In genomic region chr10:23095966-23096813, GRCh38 we compare ENCODE assay signal across 8 cellular contexts. TPM values are rescaled to one million over a fixed set of nuclear protein-coding genes. Genes with fewer than 3 reads are reported as not detected.
A peak's percentile ranks its signal among the peaks of the same experiment; 100 is the strongest.
DNase-seq lines count a peak whose midpoint lies in the region; ATAC-seq and TF ChIP-seq lines count a peak whose summit lies in the region.

No MANE protein-coding gene starts in this region.

- no peak for TF ChIP-seq POLR2A in upper lobe of left lung (IDR thresholded peaks at IDR 0.05)

- CTCF ChIA-PET in naive thymus-derived CD4-positive, alpha-beta T cell (lab: Charles Lee): interaction anchor here (0.6 kb wide), 1 partner anchor 14 kb away, joined by 3 read pairs; no protein-coding TSS in a partner anchor

- peak; percentile 59 for DNase-seq in NAMALWA (ENCODE audit: low spot score)
- peak; percentile 16 for DNase-seq in activated T-cell treated with anti-CD3 and anti-CD28 coated beads, Interleukin-2, amount 50 U/mL, for 4 hours
- DNase-seq in fibroblast of peridontal ligament (ENCODE audit: extremely low read depth): peak; percentile 68
- DNase-seq in naive thymus-derived CD4-positive, alpha-beta T cell: peak; percentile 13 to 54 (median 40)
- peak; percentile 63 to 84 for DNase-seq in upper lobe of left lung

- intact Hi-C loops in naive thymus-derived CD4-positive, alpha-beta T cell (cut with micrococcal nuclease): loop anchor here (1.0 to 10.0 kb wide), 19 partner anchors 28 to 1921 kb away; partner anchors contain the start of genes DNAJC1 (in 2 of the 2), BMI1 (in 1 of the 2), ENKUR (in 1 of the 2) and MLLT10 (in 1 of the 2)

- H3K9me3 ChIP-seq in naive thymus-derived CD4-positive, alpha-beta T cell (ENCODE audit: control insufficient read depth in 2 of 3, low read length in 3 of 3): peaks cover 0 to 6% (median 0%) of the 10 kb centered on the region in 3 experiments
- no peaks in the 10 kb centered on the region for H3K9me3 ChIP-seq in upper lobe of left lung

- TF ChIP-seq CTCF in 22Rv1 (IDR thresholded peaks at IDR 0.05): no peak
- TF ChIP-seq CTCF in GM12875 (IDR thresholded peaks at IDR 0.05; ENCODE audit: borderline replicate concordance, insufficient read depth, low read depth, low read length): no peak
- no peak for TF ChIP-seq CTCF in upper lobe of left lung (IDR thresholded peaks at IDR 0.05)

- H3K27me3 ChIP-seq in naive thymus-derived CD4-positive, alpha-beta T cell (ENCODE audit: control insufficient read depth in 2 of 2, insufficient read depth in 2 of 2, low read length in 2 of 2): no peaks in the 10 kb centered on the region
- no peaks in the 10 kb centered on the region for H3K27me3 ChIP-seq in upper lobe of left lung

- peaks cover 5% of the 10 kb centered on the region for H3K9me3 Mint-ChIP-seq in activated T-cell treated with anti-CD3 and anti-CD28 coated beads, Interleukin-2, amount 50 U/mL, for 4 hours
- H3K9me3 Mint-ChIP-seq in naive thymus-derived CD4-positive, alpha-beta T cell: peaks cover 0 to 21% (median 6%) of the 10 kb centered on the region in 11 donors

- 12 to 20% methylated on average over 20 to 21 of the region's 21 CpGs for WGBS in upper lobe of left lung, 2 donors

- H3K4me1 Mint-ChIP-seq in activated T-cell treated with anti-CD3 and anti-CD28 coated beads, Interleukin-2, amount 50 U/mL, for 4 hours (ENCODE audit: low read depth): peaks cover 37% of the 10 kb centered on the region
- peaks cover 35 to 52% (median 50%) of the 10 kb centered on the region in 7 donors for H3K4me1 Mint-ChIP-seq in naive thymus-derived CD4-positive, alpha-beta T cell

- ATAC-seq in HG02623 (IDR thresholded peaks at IDR 0.05; ENCODE audit: unreplicated experiment) (peak; percentile 31), upper lobe of left lung (ENCODE audit: low FRiP score in 2 of 2) (peak; percentile 67 to 73)
- peak; percentile 46 to 59 for ATAC-seq in activated T-cell treated with anti-CD3 and anti-CD28 coated beads, Interleukin-2, amount 50 U/mL, for 4 hours
- peak; percentile 51 for ATAC-seq in naive thymus-derived CD4-positive, alpha-beta T cell

- H3K4me3 ChIP-seq in GM12875 (ENCODE audit: low read depth, low read length) (peak overlapping the region; percentile 67), upper lobe of left lung (peak overlapping the region; percentile 57 to 85 (median 68))
- H3K4me3 ChIP-seq in naive thymus-derived CD4-positive, alpha-beta T cell (ENCODE audit: low read length): peak overlapping the region; percentile 66

- TF ChIP-seq EP300 in upper lobe of left lung (IDR thresholded peaks at IDR 0.05): no peak

- H3K36me3 ChIP-seq in naive thymus-derived CD4-positive, alpha-beta T cell (ENCODE audit: control insufficient read depth in 2 of 3, insufficient read depth in 3 of 3, low read length in 3 of 3): no peaks in the 10 kb centered on the region
- H3K36me3 ChIP-seq in upper lobe of left lung: no peaks in the 10 kb centered on the region

- H3K27ac Mint-ChIP-seq in naive thymus-derived CD4-positive, alpha-beta T cell: peak overlapping the region; percentile 79 to 97 (median 92)

- peaks cover 13 to 22% of the 10 kb centered on the region in 2 donors for H3K4me1 ChIP-seq in naive thymus-derived CD4-positive, alpha-beta T cell (ENCODE audit: control insufficient read depth in 2 of 2, insufficient read depth in 2 of 2, low read length in 2 of 2)
- peaks cover 12 to 15% (median 13%) of the 10 kb centered on the region in 4 donors for H3K4me1 ChIP-seq in upper lobe of left lung

- POLR2A ChIA-PET in naive thymus-derived CD4-positive, alpha-beta T cell (lab: Charles Lee): interaction anchor here (1.1 kb wide), 1 partner anchor 19 kb away, joined by 3 read pairs; no protein-coding TSS in a partner anchor

- H3K27ac ChIP-seq in 22Rv1 (peak overlapping the region; percentile 76), upper lobe of left lung (peak overlapping the region; percentile 90 to 98 (median 93))
- peak overlapping the region; percentile 74 for H3K27ac ChIP-seq in naive thymus-derived CD4-positive, alpha-beta T cell (ENCODE audit: low read depth, low read length)

- H3K36me3 Mint-ChIP-seq in activated T-cell treated with anti-CD3 and anti-CD28 coated beads, Interleukin-2, amount 50 U/mL, for 4 hours (ENCODE audit: insufficient read depth): peaks cover 1% of the 10 kb centered on the region
- peaks cover 2 to 20% (median 6%) of the 10 kb centered on the region in 5 donors for H3K36me3 Mint-ChIP-seq in naive thymus-derived CD4-positive, alpha-beta T cell

- H3K4me3 Mint-ChIP-seq in activated T-cell treated with anti-CD3 and anti-CD28 coated beads, Interleukin-2, amount 50 U/mL, for 4 hours: peak overlapping the region; percentile 84
- H3K4me3 Mint-ChIP-seq in naive thymus-derived CD4-positive, alpha-beta T cell: peak overlapping the region; percentile 85 to 100 (median 94)

- no peaks in the 10 kb centered on the region for H3K27me3 Mint-ChIP-seq in activated T-cell treated with anti-CD3 and anti-CD28 coated beads, Interleukin-2, amount 50 U/mL, for 4 hours (ENCODE audit: low read depth)
- peaks cover 0 to 20% (median 0%) of the 10 kb centered on the region in 5 donors for H3K27me3 Mint-ChIP-seq in naive thymus-derived CD4-positive, alpha-beta T cell

RNA-seq across cellular contexts. Expression of gene MSRB2, which starts 0.8 kb away (rescaled TPM):
- 1 to 10 TPM in 2 of 3 donors, under 1 TPM in 1; 0.99 to 1.3 (median 1.1) TPM for total RNA-seq in activated T-cell treated with anti-CD3 and anti-CD28 coated beads, Interleukin-2, amount 50 U/mL, for 4 hours
- total RNA-seq in naive thymus-derived CD4-positive, alpha-beta T cell: 10 to 100 TPM in 1 of 5 experiments, 1 to 10 TPM in 4; 4.7 to 11.9 (median 9.0) TPM
- 10 to 100 TPM; 13.1 to 16.9 TPM for polyA plus RNA-seq in naive thymus-derived CD4-positive, alpha-beta T cell
- total RNA-seq in upper lobe of left lung: 10 to 100 TPM in 5 of 6 donors, 1 to 10 TPM in 1; 9.6 to 19.9 (median 16.9) TPM

Comparison
In these comparisons a context has a peak if more than half of its experiments do, and no peak if none do; other contexts are left out.
1. Peak in every context shown above with its lines: DNase-seq, ATAC-seq, H3K4me3 ChIP-seq and H3K27ac ChIP-seq.
2. DNase-seq: peak in every context shown above with its lines; median percentile 74 in upper lobe of left lung; 68 in fibroblast of peridontal ligament; 59 in NAMALWA; 40 in naive thymus-derived CD4-positive, alpha-beta T cell; 16 in activated T-cell treated with anti-CD3 and anti-CD28 coated beads, Interleukin-2, amount 50 U/mL, for 4 hours.